ENCODE assay signal across 26 cellular contexts in the genomic region with DNA sequence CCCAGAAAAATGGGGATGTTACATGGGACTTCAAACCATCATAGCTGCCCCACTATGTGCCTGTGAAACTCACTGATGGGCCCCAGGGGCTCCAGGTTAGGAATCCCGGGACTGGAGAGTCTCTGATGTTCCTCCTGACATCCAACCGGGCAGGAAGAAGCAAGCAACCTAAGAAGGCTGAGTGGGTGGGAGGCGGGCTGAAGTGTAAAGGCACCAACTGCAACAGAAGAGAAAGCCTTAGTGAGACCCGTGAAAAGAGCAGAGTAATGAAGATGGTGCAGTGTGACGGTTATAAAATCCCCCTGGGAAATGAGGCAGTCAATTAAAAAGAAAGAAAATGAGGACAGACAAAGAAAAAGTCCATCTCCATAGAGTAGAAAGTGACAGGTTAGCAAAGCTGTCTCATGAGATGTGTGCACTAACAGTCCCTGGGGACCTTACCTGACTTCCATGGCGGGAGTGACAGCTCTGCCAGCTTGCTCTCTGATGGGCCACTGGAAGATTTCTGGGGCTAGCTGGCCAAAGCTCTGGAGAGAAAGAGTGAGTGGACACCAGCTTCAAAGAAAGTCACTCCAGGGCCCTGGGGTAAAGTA. TPM values are rescaled to one million over a fixed set of nuclear protein-coding genes. Genes with fewer than 3 reads are reported as not detected.
"Had no signal": no experiment of that assay in that cellular context is flagged by ENCODE, and none has a peak within 500 bp of the region (broad histone marks: within the 10 kb centered on the region; RNA-seq: fewer than 3 reads in every experiment).

No MANE protein-coding gene starts in this region.

- H3K27ac ChIP-seq: adrenal gland, breast epithelium, gastrocnemius medialis, heart left ventricle, ovary, right lobe of liver, suprapubic skin, transverse colon had no signal

- ATAC-seq: activated naive CD4-positive, alpha-beta T cell treated with anti-CD3 and anti-CD28 coated beads, Interleukin-2, amount 50 U/mL, for 72 hours; gastrocnemius medialis; heart left ventricle; left cardiac atrium; stimulated activated naive CD8-positive, alpha-beta T cell treated with anti-CD3 and anti-CD28 coated beads, Interleukin-15, amount 100 ng/mL, for 72 hours had no signal

- H3K36me3 Mint-ChIP-seq: activated CD4-positive, alpha-beta memory T cell treated with anti-CD3 and anti-CD28 coated beads for 36 hours; activated naive CD4-positive, alpha-beta T cell treated with anti-CD3 and anti-CD28 coated beads, Interleukin-2, amount 50 U/mL, for 72 hours had no signal

- DNase-seq: activated B cell treated with CpG ODN at 0.5 μM for 24 hours; activated CD4-positive, alpha-beta memory T cell treated with anti-CD3 and anti-CD28 coated beads for 36 hours; activated CD4-positive, alpha-beta T cell treated with anti-CD3 and anti-CD28 coated beads for 4 hours; activated gamma-delta T cell treated with Interleukin-2 at 50 U/mL for 16 hours; activated T-cell treated with anti-CD3 and anti-CD28 coated beads for 4 hours; adrenal gland; cerebellar nuclear complex; effector CD4-positive, alpha-beta T cell; gastrocnemius medialis; heart left ventricle; left cardiac atrium; midbrain; ovary; right lobe of liver; small intestine; stimulated activated CD4-positive, alpha-beta T cell treated with anti-CD3 and anti-CD28 coated beads, Interleukin-4, amount 100 ng/mL, for 1 hour; stimulated activated naive CD8-positive, alpha-beta T cell treated with anti-CD3 and anti-CD28 coated beads, Interleukin-15, amount 100 ng/mL, for 72 hours; T-helper 1 cell; T-helper 9 cell; transverse colon had no signal

- H3K27ac Mint-ChIP-seq: activated B cell treated with CpG ODN at 0.5 μM for 24 hours; activated CD4-positive, alpha-beta memory T cell treated with anti-CD3 and anti-CD28 coated beads for 36 hours; activated T-helper 1 cell treated with anti-CD3 and anti-CD28 coated beads, Interleukin-12 subunit alpha, Interleukin-12 subunit beta, Interleukin-2, Interleukin-4 antibody, amounts not matched to agents 30 ng/mL and 10 ng/mL and 1 ng/mL, durations not matched to agents 14 hours and 24 hours and 36 hours; stimulated activated naive CD8-positive, alpha-beta T cell treated with anti-CD3 and anti-CD28 coated beads, Interleukin-15, amount 100 ng/mL, for 72 hours had no signal

- H3K4me3 ChIP-seq: adrenal gland, breast epithelium, gastrocnemius medialis, heart left ventricle, lung, ovary, right lobe of liver, suprapubic skin, transverse colon had no signal

- H3K27me3 ChIP-seq: adrenal gland, breast epithelium, gastrocnemius medialis, heart left ventricle, ovary, right lobe of liver, suprapubic skin had no signal

- H3K36me3 ChIP-seq: adrenal gland, breast epithelium, gastrocnemius medialis, heart left ventricle, ovary, right lobe of liver, suprapubic skin, transverse colon had no signal

- H3K4me1 Mint-ChIP-seq: activated B cell treated with CpG ODN at 0.5 μM for 24 hours; stimulated activated naive CD8-positive, alpha-beta T cell treated with anti-CD3 and anti-CD28 coated beads, Interleukin-15, amount 100 ng/mL, for 72 hours had no signal

- H3K9me3 Mint-ChIP-seq: activated B cell treated with CpG ODN at 0.5 μM for 24 hours; activated CD4-positive, alpha-beta memory T cell treated with anti-CD3 and anti-CD28 coated beads for 36 hours; activated naive CD4-positive, alpha-beta T cell treated with anti-CD3 and anti-CD28 coated beads, Interleukin-2, amount 50 U/mL, for 72 hours; activated T-helper 1 cell treated with anti-CD3 and anti-CD28 coated beads, Interleukin-12 subunit alpha, Interleukin-12 subunit beta, Interleukin-2, Interleukin-4 antibody, amounts not matched to agents 30 ng/mL and 10 ng/mL and 1 ng/mL, durations not matched to agents 14 hours and 24 hours and 36 hours; stimulated activated naive CD8-positive, alpha-beta T cell treated with anti-CD3 and anti-CD28 coated beads, Interleukin-15, amount 100 ng/mL, for 72 hours had no signal

- H3K9me3 ChIP-seq: adrenal gland, breast epithelium, gastrocnemius medialis, ovary, right lobe of liver, suprapubic skin, transverse colon had no signal

- H3K4me3 Mint-ChIP-seq: activated B cell treated with CpG ODN at 0.5 μM for 24 hours; activated CD4-positive, alpha-beta memory T cell treated with anti-CD3 and anti-CD28 coated beads for 36 hours; activated T-helper 1 cell treated with anti-CD3 and anti-CD28 coated beads, Interleukin-12 subunit alpha, Interleukin-12 subunit beta, Interleukin-2, Interleukin-4 antibody, amounts not matched to agents 30 ng/mL and 10 ng/mL and 1 ng/mL, durations not matched to agents 14 hours and 24 hours and 36 hours; neural crest cell; stimulated activated naive CD8-positive, alpha-beta T cell treated with anti-CD3 and anti-CD28 coated beads, Interleukin-15, amount 100 ng/mL, for 72 hours had no signal

- H3K4me1 ChIP-seq: adrenal gland, breast epithelium had no signal

RNA-seq across cellular contexts. Expression of gene IGFBP2, which starts 44.4 kb away (rescaled TPM):
- total RNA-seq: activated B cell treated with CpG ODN at 0.5 μM for 24 hours had no signal
